24 cellular contexts compared by ENCODE assay signal in the genomic region with DNA sequence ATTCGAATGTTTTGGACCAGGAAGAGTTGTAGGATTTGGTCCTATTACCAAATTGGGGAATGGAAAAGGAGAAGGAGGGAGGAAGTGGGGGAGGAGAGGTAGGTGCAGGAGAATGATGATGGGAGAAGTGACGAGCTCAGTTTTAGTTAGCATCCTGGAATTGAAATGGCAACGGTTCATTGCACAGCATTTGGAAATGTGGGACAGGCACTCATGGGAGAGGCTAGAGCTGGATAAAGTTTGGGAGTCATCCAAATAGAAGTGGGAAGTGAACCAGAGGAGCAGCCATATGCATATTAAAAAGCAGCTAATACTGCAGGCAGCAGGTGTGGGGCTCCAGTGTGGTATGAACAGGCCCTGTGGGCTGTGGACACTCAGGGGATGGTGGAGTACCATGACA.
"Had no signal": no experiment of that assay in that cellular context is flagged by ENCODE, and none has a peak within 500 bp of the region (broad histone marks: within the 10 kb centered on the region; RNA-seq: fewer than 3 reads in every experiment).

No MANE protein-coding gene starts in this region.

- H3K27ac ChIP-seq: colonic mucosa, epithelial cell of prostate, gastrocnemius medialis, heart left ventricle, hepatocyte, lower lobe of right lung, ovary, right lobe of liver, suprapubic skin, vagina had no signal

- H3K79me2 ChIP-seq: hepatocyte had no signal

- H3K4me1 ChIP-seq: colonic mucosa, gastrocnemius medialis, heart left ventricle, lower lobe of right lung, right lobe of liver, suprapubic skin, vagina had no signal

- DNase-seq: cerebellar nuclear complex; colonic mucosa; effector CD8-positive, alpha-beta T cell; endodermal cell; foreskin fibroblast; gastrocnemius medialis; heart left ventricle; islet precursor cell; kidney glomerular epithelial cell; left ventricle myocardium superior; lower lobe of right lung; naive B cell; nucleus accumbens; ovary; right lobe of liver; small intestine; stimulated activated CD4-positive, alpha-beta T cell treated with anti-CD3 and anti-CD28 coated beads, Interleukin-15, amount 100 ng/mL, for 24 hours; stimulated activated CD4-positive, alpha-beta T cell treated with anti-CD3 and anti-CD28 coated beads, Interleukin-2, amount 100 ng/mL, for 48 hours; stimulated activated naive B cell treated with anti-CD40 and anti-IgM and Interleukin-4, amounts not matched to agents 10 μg/mL and 1 μg/mL and 100 μg/mL, for 72 hours; trophoblast cell had no signal

- H3K36me3 ChIP-seq: colonic mucosa, gastrocnemius medialis, heart left ventricle, lower lobe of right lung, ovary, right lobe of liver, suprapubic skin, vagina had no signal

- H3K9me3 ChIP-seq: colonic mucosa, ovary, right lobe of liver, suprapubic skin, vagina had no signal

- H3K4me3 ChIP-seq: colonic mucosa, gastrocnemius medialis, heart left ventricle, hepatocyte, lower lobe of right lung, ovary, right lobe of liver, suprapubic skin, vagina had no signal

- H2AFZ ChIP-seq: hepatocyte had no signal

- H3K27me3 ChIP-seq: colonic mucosa, gastrocnemius medialis, hepatocyte, ovary, right lobe of liver, suprapubic skin, vagina had no signal

- H3K4me2 ChIP-seq: hepatocyte had no signal
